27 cellular contexts compared by ENCODE assay signal in genomic region chr20:54184920-54185626, GRCh38. TPM values are rescaled to one million over a fixed set of nuclear protein-coding genes. Genes with fewer than 3 reads are reported as not detected.
"Had no signal": no experiment of that assay in that cellular context is flagged by ENCODE, and none has a peak within 500 bp of the region (broad histone marks: within the 10 kb centered on the region; RNA-seq: fewer than 3 reads in every experiment).

No MANE protein-coding gene starts in this region.

- H3K4me1 Mint-ChIP-seq: natural killer cell had no signal

- H3K36me3 Mint-ChIP-seq: activated CD4-positive, alpha-beta memory T cell treated with anti-CD3 and anti-CD28 coated beads for 36 hours; natural killer cell had no signal

- H3K4me3 Mint-ChIP-seq: activated CD4-positive, alpha-beta memory T cell treated with anti-CD3 and anti-CD28 coated beads for 36 hours; natural killer cell had no signal

- H3K9me3 Mint-ChIP-seq: activated CD4-positive, alpha-beta memory T cell treated with anti-CD3 and anti-CD28 coated beads for 36 hours; natural killer cell had no signal

- DNase-seq: activated CD4-positive, alpha-beta memory T cell treated with anti-CD3 and anti-CD28 coated beads for 36 hours; activated CD4-positive, alpha-beta T cell treated with anti-CD3 and anti-CD28 coated beads for 48 hours; activated CD8-positive, alpha-beta memory T cell treated with anti-CD3 and anti-CD28 coated beads, Interleukin-2, amount 50 U/mL, for 4 hours; activated gamma-delta T cell; activated naive CD4-positive, alpha-beta T cell treated with anti-CD3 and anti-CD28 coated beads, Interleukin-2, amount 50 U/mL, for 16 hours; activated T-cell treated with anti-CD3 and anti-CD28 coated beads, Interleukin-2, amount 50 U/mL, for 1 hour; amniotic stem cell; brain microvascular endothelial cell; central memory CD4-positive, alpha-beta T cell; hippocampal formation; lower lobe of right lung; mesendoderm; natural killer cell; posterior cingulate gyrus; right cardiac atrium; spleen; stimulated activated naive CD8-positive, alpha-beta T cell treated with anti-CD3 and anti-CD28 coated beads, Interleukin-15, Interleukin-2, amounts not matched to agents 100 U/mL and 50 U/mL, for 24 hours; T-helper 9 cell; testis; transverse colon; WERI-Rb-1 had no signal

- H3K4me3 ChIP-seq: gastroesophageal sphincter, lower lobe of right lung, spleen, testis, transverse colon had no signal

- H3K27ac Mint-ChIP-seq: activated CD4-positive, alpha-beta memory T cell treated with anti-CD3 and anti-CD28 coated beads for 36 hours; natural killer cell had no signal

- H3K27ac ChIP-seq: brain microvascular endothelial cell, gastroesophageal sphincter, lower lobe of right lung, spleen, testis, transverse colon, WERI-Rb-1 had no signal

- H3K9me3 ChIP-seq: gastroesophageal sphincter, lower lobe of right lung, spleen, testis, transverse colon had no signal

- H3K27me3 ChIP-seq: brain microvascular endothelial cell, testis had no signal

- H3K4me1 ChIP-seq: gastroesophageal sphincter, lower lobe of right lung, spleen, testis, transverse colon had no signal

- H3K36me3 ChIP-seq: brain microvascular endothelial cell, gastroesophageal sphincter, lower lobe of right lung, spleen, transverse colon, WERI-Rb-1 had no signal

- FAIRE-seq: astrocyte, endothelial cell of umbilical vein had no signal

RNA-seq across cellular contexts. Expression of gene CYP24A1, which starts 11.3 kb away (rescaled TPM):
- total RNA-seq: endothelial cell of umbilical vein; left lobe of liver; osteoblast; right cardiac atrium; spleen; T-helper 1 cell treated with Interleukin-12 subunit alpha and Interleukin-12 subunit beta and Interleukin-4 antibody, amounts not matched to agents 30 ng/mL and 1 ng/mL, for 36 hours; transverse colon had no signal
